ENCODE assay signal across 18 cellular contexts in the genomic region with DNA sequence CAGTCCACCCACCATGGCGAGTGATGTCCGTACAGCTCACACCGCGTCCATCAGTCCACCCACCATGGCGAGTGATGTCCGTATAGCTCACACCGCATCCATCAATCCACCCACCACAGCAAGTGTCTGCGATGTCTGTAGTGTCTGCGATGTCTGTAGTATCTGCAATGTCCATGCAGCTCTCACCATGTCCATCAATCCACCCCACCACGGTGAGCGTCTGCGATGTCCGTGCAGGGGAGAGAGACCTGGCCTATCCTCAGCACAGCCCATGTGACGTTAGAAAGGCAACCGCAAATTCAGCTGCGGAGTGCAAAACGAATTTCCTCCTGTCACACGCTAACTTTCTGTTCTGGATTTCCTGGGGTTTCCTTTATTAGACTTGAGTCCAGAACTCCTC. TPM values are rescaled to one million over a fixed set of nuclear protein-coding genes. Genes with fewer than 3 reads are reported as not detected.
DNase-seq lines count a peak whose midpoint lies in the region; ATAC-seq and TF ChIP-seq lines count a peak whose summit lies in the region.
"Had no signal": no experiment of that assay in that cellular context is flagged by ENCODE, and none has a peak within 500 bp of the region (broad histone marks: within the 10 kb centered on the region; RNA-seq: fewer than 3 reads in every experiment).

No MANE protein-coding gene starts in this region.

- DNase-seq in T-helper 1 cell = no peak
- peak; percentile 19 for DNase-seq in RWPE2 (ENCODE audit: low spot score)
- DNase-seq in chondrocyte (ENCODE audit: low spot score) = peak; percentile 36
- peak in 3 of 5 donors; percentile 6 to 14 (median 8) for DNase-seq in ovary
- no peak for DNase-seq in NCI-H1694 treated with DMSO at 0.1 percent for 48 hours (lab: John Stamatoyannopoulos, UW)
- DNase-seq in SHP77 (lab: John Stamatoyannopoulos, UW) = no peak
- DNase-seq: cerebellar nuclear complex, erythroblast, GDM1, KG1, NCI-H1694, NCI-H774, small intestine had no signal

- H3K27me3 Mint-ChIP-seq in T-helper 1 cell treated with Interleukin-12 subunit alpha and Interleukin-12 subunit beta and Interleukin-4 antibody, amounts not matched to agents 30 μg/mL and 1 μg/mL, for 36 hours (ENCODE audit: low read depth) = no peaks in the 10 kb centered on the region
- no peaks in the 10 kb centered on the region for H3K27me3 Mint-ChIP-seq in chondrocyte (ENCODE audit: low read depth)

- intact Hi-C loops in ovary (cut with DNase I) = no loop called here

- TF ChIP-seq CTCF in RWPE2 (IDR thresholded peaks at IDR 0.05; ENCODE audit: poor library complexity, severe bottlenecking) (no peak), chondrocyte (IDR thresholded peaks at IDR 0.05) (no peak), ovary (IDR thresholded peaks at IDR 0.05) (no peak)

- no peaks in the 10 kb centered on the region for H3K9me3 Mint-ChIP-seq in T-helper 1 cell treated with Interleukin-12 subunit alpha and Interleukin-12 subunit beta and Interleukin-4 antibody, amounts not matched to agents 30 μg/mL and 1 μg/mL, for 36 hours
- no peaks in the 10 kb centered on the region for H3K9me3 Mint-ChIP-seq in chondrocyte (ENCODE audit: low read depth)
- H3K9me3 Mint-ChIP-seq: activated T-helper 1 cell treated with anti-CD3 and anti-CD28 coated beads, Interleukin-12 subunit alpha, Interleukin-12 subunit beta, Interleukin-2, Interleukin-4 antibody, amounts not matched to agents 30 ng/mL and 10 ng/mL and 1 ng/mL, durations not matched to agents 14 hours and 24 hours and 36 hours had no signal

- H3K36me3 ChIP-seq in RWPE2 (ENCODE audit: low read depth) = no peaks in the 10 kb centered on the region
- no peaks in the 10 kb centered on the region for H3K36me3 ChIP-seq in ovary
- H3K36me3 ChIP-seq: neutrophil had no signal

- ATAC-seq in RWPE2 (ENCODE audit: low read depth) = no peak
- ATAC-seq in GM21737 (IDR thresholded peaks at IDR 0.05; ENCODE audit: unreplicated experiment) = no peak

- H3K4me3 ChIP-seq in RWPE2 (ENCODE audit: severe bottlenecking) (no peak overlapping the region), ovary (no peak overlapping the region)

- H3K4me1 Mint-ChIP-seq in T-helper 1 cell treated with Interleukin-12 subunit alpha and Interleukin-12 subunit beta and Interleukin-4 antibody, amounts not matched to agents 30 μg/mL and 1 μg/mL, for 36 hours (ENCODE audit: low read depth) = peaks cover 43% of the 10 kb centered on the region
- peaks cover 79% of the 10 kb centered on the region for H3K4me1 Mint-ChIP-seq in chondrocyte (ENCODE audit: low read depth)

- TF ChIP-seq EP300 in ovary (IDR thresholded peaks at IDR 0.05) = no peak

- peak overlapping the region; percentile 20 for H3K27ac Mint-ChIP-seq in T-helper 1 cell treated with Interleukin-12 subunit alpha and Interleukin-12 subunit beta and Interleukin-4 antibody, amounts not matched to agents 30 μg/mL and 1 μg/mL, for 36 hours
- no peak overlapping the region for H3K27ac Mint-ChIP-seq in chondrocyte (ENCODE audit: unreplicated experiment)
- H3K27ac Mint-ChIP-seq: activated T-helper 1 cell treated with anti-CD3 and anti-CD28 coated beads, Interleukin-12 subunit alpha, Interleukin-12 subunit beta, Interleukin-2, Interleukin-4 antibody, amounts not matched to agents 30 ng/mL and 10 ng/mL and 1 ng/mL, durations not matched to agents 14 hours and 24 hours and 36 hours had no signal

- no peak for TF ChIP-seq POLR2A in ovary (IDR thresholded peaks at IDR 0.05)

- no peak overlapping the region for H3K27ac ChIP-seq in RWPE2 (ENCODE audit: poor library complexity, severe bottlenecking)
- no peak overlapping the region for H3K27ac ChIP-seq in ovary
- H3K27ac ChIP-seq: 22Rv1, neutrophil had no signal

- H3K9me3 ChIP-seq in RWPE2 (ENCODE audit: severe bottlenecking) (no peaks in the 10 kb centered on the region), ovary (no peaks in the 10 kb centered on the region)
- H3K9me3 ChIP-seq: neutrophil had no signal

- peaks cover 21% of the 10 kb centered on the region for H3K4me1 ChIP-seq in RWPE2 (ENCODE audit: insufficient read depth, poor library complexity, severe bottlenecking)
- peaks cover 8% of the 10 kb centered on the region for H3K4me1 ChIP-seq in ovary (ENCODE audit: insufficient read depth)

- H3K36me3 Mint-ChIP-seq in T-helper 1 cell treated with Interleukin-12 subunit alpha and Interleukin-12 subunit beta and Interleukin-4 antibody, amounts not matched to agents 30 μg/mL and 1 μg/mL, for 36 hours (ENCODE audit: low read depth) = peaks cover 36% of the 10 kb centered on the region
- peaks cover 6% of the 10 kb centered on the region for H3K36me3 Mint-ChIP-seq in chondrocyte (ENCODE audit: low read depth)

- 97% methylated on average over 17 to 18 of the region's 18 CpGs for WGBS in ovary, 3 donors

- no peak overlapping the region for H3K4me3 Mint-ChIP-seq in T-helper 1 cell treated with Interleukin-12 subunit alpha and Interleukin-12 subunit beta and Interleukin-4 antibody, amounts not matched to agents 30 μg/mL and 1 μg/mL, for 36 hours
- H3K4me3 Mint-ChIP-seq in chondrocyte (ENCODE audit: unreplicated experiment) = no peak overlapping the region

- H3K27me3 ChIP-seq in RWPE2 (ENCODE audit: insufficient read depth, poor library complexity, severe bottlenecking) (no peaks in the 10 kb centered on the region), ovary (no peaks in the 10 kb centered on the region)

RNA-seq across cellular contexts. Expression of gene RASA3, which starts 18.5 kb away (rescaled TPM):
- total RNA-seq in chondrocyte = 29.9 to 40.0 TPM (median 31.2 TPM) in 3 replicates
- total RNA-seq in ovary = 10 to 100 TPM in 3 of 7 donors, 1 to 10 TPM in 4; 5.4 to 16.9 (median 9.4) TPM
- 1 to 10 TPM; 6.8 to 9.8 TPM for polyA plus RNA-seq in ovary

Comparison
In these comparisons a context has a peak if more than half of its experiments do, and no peak if none do; other contexts are left out.
1. DNase-seq: peak in RWPE2 (single experiment), chondrocyte (single experiment) and ovary (3 of 5); none in T-helper 1 cell (0 of 5), NCI-H1694 treated with DMSO at 0.1 percent for 48 hours (single experiment) and SHP77 (0 of 2).